Comparison of ENCODE assay signal across 9 cellular contexts in genomic region chr4:182447938-182448280, GRCh38.
DNase-seq lines count a peak whose midpoint lies in the region; ATAC-seq, FAIRE-seq and TF ChIP-seq lines count a peak whose summit lies in the region.
"Had no signal": no experiment of that assay in that cellular context is flagged by ENCODE, and none has a peak within 500 bp of the region (broad histone marks: within the 10 kb centered on the region; RNA-seq: fewer than 3 reads in every experiment).

No MANE protein-coding gene starts in this region.

- intact Hi-C loops in endothelial cell of umbilical vein (cut with micrococcal nuclease), result loop anchor here (1.0 to 5.0 kb wide), 4 partner anchors 305 to 469 kb away; partner anchors contain the start of gene DCTD

- H3K27me3 ChIP-seq in HUES6 (ENCODE audit: control insufficient read depth, insufficient read depth, low read length) (peaks cover 12% of the 10 kb centered on the region), endothelial cell of umbilical vein (ENCODE audit: control insufficient read depth in 2 of 2, insufficient read depth in 2 of 2, low read length in 2 of 2) (peaks cover 31 to 55% of the 10 kb centered on the region in 2 experiments), muscle layer of duodenum (ENCODE audit: low read depth, low read length) (peaks cover 9% of the 10 kb centered on the region)

- H2AFZ ChIP-seq in endothelial cell of umbilical vein (ENCODE audit: low read depth, low read length), result peak overlapping the region; percentile 73

- H3K4me1 ChIP-seq in A549, result no peaks in the 10 kb centered on the region
- peaks cover 30% of the 10 kb centered on the region for H3K4me1 ChIP-seq in HUES6 (ENCODE audit: control insufficient read depth, insufficient read depth, low read length)
- H3K4me1 ChIP-seq in endothelial cell of umbilical vein (ENCODE audit: control insufficient read depth, extremely low read depth, insufficient read depth, low read length), result peaks cover 11% of the 10 kb centered on the region
- H3K4me1 ChIP-seq in muscle layer of duodenum (ENCODE audit: control insufficient read depth in 1 of 2, insufficient read depth in 2 of 2, low read length in 2 of 2), result peaks cover 0 to 10% of the 10 kb centered on the region in 2 donors

- DNase-seq in A549 (ENCODE audit: low read depth in 1 of 2, low spot score in 1 of 2), result no peak
- DNase-seq in endothelial cell of umbilical vein (ENCODE audit: low read depth, low spot score), result peak; percentile 7
- no peak for DNase-seq in effector CD4-positive, alpha-beta T cell
- DNase-seq in activated effector memory CD4-positive, alpha-beta T cell treated with Interleukin-2 at 50 U/mL for 16 hours, result no peak
- DNase-seq in NCI-H69 (lab: John Stamatoyannopoulos, UW), result no peak

- WGBS in A549 (ENCODE audit: missing lambda C conversion rate), result 77% methylated on average over 7 of the region's 22 CpGs

- TF ChIP-seq POLR2A in A549 (IDR thresholded peaks at IDR 0.05; ENCODE audit: low read length) (no peak), endothelial cell of umbilical vein (IDR thresholded peaks at IDR 0.05; ENCODE audit: low read depth, low read length) (no peak)

- TF ChIP-seq EP300 in A549 (IDR thresholded peaks at IDR 0.05), result no peak

- ATAC-seq in A549 (no peak), HG03469 (IDR thresholded peaks at IDR 0.05; ENCODE audit: unreplicated experiment) (no peak)

- dilution Hi-C loops in endothelial cell of umbilical vein (cut with MboI; ENCODE audit: extremely low pct_ligation_motif_present, low sequenced_read_pairs), result no loop called here

- H3K9ac ChIP-seq in HUES6 (ENCODE audit: low read length) (peak overlapping the region; percentile 83), endothelial cell of umbilical vein (replicated peaks; ENCODE audit: extremely low read depth, insufficient read depth, low read length) (no peak overlapping the region)

- H3K4me3 ChIP-seq in A549 (peak overlapping the region; percentile 53; the same call in 2 of the 3 replicates), HUES6 (ENCODE audit: low read depth, low read length) (peak overlapping the region; percentile 79), endothelial cell of umbilical vein (replicated peaks in 1 of 3; ENCODE audit: insufficient read depth in 1 of 3, low read depth in 1 of 3, low read length in 3 of 3) (peak overlapping the region; percentile 31 to 47 (median 40)), muscle layer of duodenum (ENCODE audit: low read depth in 1 of 2, low read length in 2 of 2) (peak overlapping the region; percentile 47 to 79)

- H3K9me3 ChIP-seq in A549, result no peaks in the 10 kb centered on the region
- H3K9me3 ChIP-seq in HUES6 (ENCODE audit: control insufficient read depth, insufficient read depth, low read depth, low read length), result no peaks in the 10 kb centered on the region
- H3K9me3 ChIP-seq in endothelial cell of umbilical vein (replicated peaks; ENCODE audit: control insufficient read depth, insufficient read depth, low read length), result no peaks in the 10 kb centered on the region
- no peaks in the 10 kb centered on the region for H3K9me3 ChIP-seq in muscle layer of duodenum (ENCODE audit: control insufficient read depth in 1 of 2, low read length in 2 of 2)

- no peaks in the 10 kb centered on the region for H3K9me1 ChIP-seq in endothelial cell of umbilical vein (replicated peaks; ENCODE audit: control insufficient read depth, extremely low read depth, insufficient read depth, low read length)

- no peaks in the 10 kb centered on the region for H3K36me3 ChIP-seq in HUES6 (ENCODE audit: control insufficient read depth, insufficient read depth, low read length)
- no peaks in the 10 kb centered on the region for H3K36me3 ChIP-seq in endothelial cell of umbilical vein (ENCODE audit: control insufficient read depth in 2 of 2, extremely low read depth in 1 of 2, insufficient read depth in 2 of 2, low read length in 2 of 2)
- H3K36me3 ChIP-seq in muscle layer of duodenum (ENCODE audit: control insufficient read depth in 1 of 2, insufficient read depth in 2 of 2, low read length in 2 of 2), result no peaks in the 10 kb centered on the region

- BruUV-seq in endothelial cell of umbilical vein (replicated peaks; lab: Mats Ljungman, UMichigan), result no TSS peak

- POLR2A ChIA-PET in A549 (lab: Yijun Ruan, JAX) (interaction anchor here (0.6 kb wide), 1 partner anchor 273 kb away, joined by 3 read pairs; no protein-coding TSS in a partner anchor), endothelial cell of umbilical vein (lab: Charles Lee) (no interaction called here)

- H4K20me1 ChIP-seq in endothelial cell of umbilical vein (replicated peaks; ENCODE audit: control insufficient read depth, extremely low read depth, insufficient read depth, low read length), result no peaks in the 10 kb centered on the region

- FAIRE-seq in A549 (lab: Jason Lieb, UNC) (no peak), endothelial cell of umbilical vein (lab: Jason Lieb, UNC) (no peak)
- FAIRE-seq: bronchial epithelial cell had no signal

- TF ChIP-seq RAD21 in A549 (conservative IDR thresholded peaks at IDR 0.05 in 1 of 2, IDR thresholded peaks at IDR 0.05 in 1 of 2), result no peak

- H3K4me2 ChIP-seq in A549 (peak overlapping the region; percentile 81), endothelial cell of umbilical vein (ENCODE audit: insufficient read depth, low read length) (peak overlapping the region; percentile 58)

- H3K27ac ChIP-seq in A549, result peak overlapping the region in 1 of 2 experiments; percentile 82; a peak in 3 of 6 replicates
- H3K27ac ChIP-seq in HUES6 (ENCODE audit: low read depth, low read length), result peak overlapping the region; percentile 37; the same call in 1 of the 2 replicates
- no peak overlapping the region for H3K27ac ChIP-seq in endothelial cell of umbilical vein (ENCODE audit: insufficient read depth, low read depth, low read length)
- no peak overlapping the region for H3K27ac ChIP-seq in muscle layer of duodenum (ENCODE audit: low read length)

- H3K79me2 ChIP-seq in endothelial cell of umbilical vein (ENCODE audit: control insufficient read depth, insufficient read depth, low read length), result no peaks in the 10 kb centered on the region

- CTCF ChIA-PET in A549 (lab: Yijun Ruan, JAX) (interaction anchor here (0.8 kb wide), 1 partner anchor 95 kb away, joined by 3 read pairs; no protein-coding TSS in a partner anchor), endothelial cell of umbilical vein (lab: Charles Lee) (interaction anchor here (1.0 kb wide), 1 partner anchor 358 kb away, joined by 4 read pairs; no protein-coding TSS in a partner anchor)

- TF ChIP-seq CTCF in A549 (IDR thresholded peaks at IDR 0.05), result no peak
- TF ChIP-seq CTCF in endothelial cell of umbilical vein (IDR thresholded peaks at IDR 0.05; ENCODE audit: extremely low read depth in 1 of 2, insufficient read depth in 1 of 2, low read depth in 1 of 2, low read length in 2 of 2), result no peak

TF ChIP-seq in A549, 52 proteins besides CTCF, POLR2A, EP300 and RAD21 (continues in another document):
- TF ChIP-seq KDM1A (IDR thresholded peaks at IDR 0.05; ENCODE audit: low read depth) (no peak), FOXS1 (CRISPR knock-in tag; IDR thresholded peaks at IDR 0.05) (no peak), EHMT2 (IDR thresholded peaks at IDR 0.05; ENCODE audit: low read depth) (no peak), HOXA7 (CRISPR knock-in tag; IDR thresholded peaks at IDR 0.05) (no peak), ZC3H11A (IDR thresholded peaks at IDR 0.05) (no peak), E2F6 (IDR thresholded peaks at IDR 0.05; ENCODE audit: borderline replicate concordance, low read depth) (no peak), FOSL2 (IDR thresholded peaks at IDR 0.05) (no peak), FOSL2 (CRISPR knock-in tag; IDR thresholded peaks at IDR 0.05) (no peak), CBX2 (IDR thresholded peaks at IDR 0.05; ENCODE audit: borderline replicate concordance, low read depth) (no peak), RFX5 (IDR thresholded peaks at IDR 0.05) (no peak)
- TF ChIP-seq, protein P1, sequence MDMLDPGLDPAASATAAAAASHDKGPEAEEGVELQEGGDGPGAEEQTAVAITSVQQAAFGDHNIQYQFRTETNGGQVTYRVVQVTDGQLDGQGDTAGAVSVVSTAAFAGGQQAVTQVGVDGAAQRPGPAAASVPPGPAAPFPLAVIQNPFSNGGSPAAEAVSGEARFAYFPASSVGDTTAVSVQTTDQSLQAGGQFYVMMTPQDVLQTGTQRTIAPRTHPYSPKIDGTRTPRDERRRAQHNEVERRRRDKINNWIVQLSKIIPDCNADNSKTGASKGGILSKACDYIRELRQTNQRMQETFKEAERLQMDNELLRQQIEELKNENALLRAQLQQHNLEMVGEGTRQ (IDR thresholded peaks at IDR 0.05), result no peak

TF ChIP-seq in endothelial cell of umbilical vein, 7 proteins besides CTCF, POLR2A, EP300 and RAD21:
- peak; percentile 38 for TF ChIP-seq EZH2 (IDR thresholded peaks at IDR 0.05; ENCODE audit: borderline replicate concordance, low read depth, low read length, severe bottlenecking)
- TF ChIP-seq JUN (IDR thresholded peaks at IDR 0.05; ENCODE audit: borderline replicate concordance, insufficient read depth, insufficient read length, low read depth), result no peak
